ENCODE assay signal across 21 cellular contexts in the genomic region with DNA sequence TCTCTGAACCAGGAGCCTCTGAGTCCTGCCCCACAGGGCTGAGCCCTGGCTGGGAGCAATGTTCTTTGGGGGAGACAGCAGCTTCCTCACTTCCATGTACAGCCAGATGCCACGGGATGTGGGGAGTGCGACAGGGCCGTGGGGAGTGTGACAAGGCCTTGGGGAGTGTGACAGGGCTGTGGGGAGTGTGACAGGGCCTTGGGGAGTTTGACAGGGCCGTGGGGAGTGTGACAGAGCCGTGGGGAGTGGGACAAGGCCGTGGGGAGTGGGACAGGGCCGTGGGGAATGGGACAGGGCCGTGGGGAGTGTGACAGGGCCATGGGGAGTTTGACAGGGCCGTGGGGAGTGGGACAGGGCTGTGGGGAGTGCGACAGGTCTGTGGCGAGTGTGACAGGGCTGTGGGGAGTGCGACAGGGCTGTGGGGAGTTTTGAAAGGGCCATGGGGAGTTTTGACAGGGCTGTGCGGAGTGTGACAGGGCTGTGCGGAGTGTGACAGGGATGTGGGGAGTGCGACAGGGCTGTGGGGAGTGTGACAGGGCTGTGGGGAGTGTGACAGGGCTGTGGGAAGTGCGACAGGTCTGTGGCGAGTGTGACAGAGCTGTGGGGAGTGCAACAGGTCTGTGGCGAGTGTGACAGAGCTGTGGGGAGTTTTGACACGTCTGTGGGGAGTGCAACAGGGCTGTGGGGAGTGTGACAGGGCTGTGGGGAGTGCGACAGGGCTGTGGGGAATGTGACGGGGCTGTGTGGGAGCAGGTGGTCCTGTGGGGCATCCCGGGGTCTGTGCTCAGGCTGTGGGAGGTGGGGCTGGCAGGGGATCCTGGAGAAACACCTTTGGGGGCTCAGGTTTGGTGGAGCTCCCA. TPM values are rescaled to one million over a fixed set of nuclear protein-coding genes. Genes with fewer than 3 reads are reported as not detected.
"Had no signal": no experiment of that assay in that cellular context is flagged by ENCODE, and none has a peak within 500 bp of the region (broad histone marks: within the 10 kb centered on the region; RNA-seq: fewer than 3 reads in every experiment).

No MANE protein-coding gene starts in this region.

- H3K27ac ChIP-seq: ascending aorta, breast epithelium, dorsolateral prefrontal cortex, left ventricle myocardium inferior, parathyroid adenoma, transverse colon had no signal

- H3K4me3 Mint-ChIP-seq: activated naive CD4-positive, alpha-beta T cell treated with anti-CD3 and anti-CD28 coated beads for 36 hours; activated T-helper 17 cell treated with anti-CD3 and anti-CD28 coated beads, Interleukin-2, amount 50 U/mL, for 72 hours had no signal

- H3K36me3 ChIP-seq: ascending aorta, breast epithelium, left ventricle myocardium inferior, transverse colon had no signal

- H3K27ac Mint-ChIP-seq: activated naive CD4-positive, alpha-beta T cell treated with anti-CD3 and anti-CD28 coated beads for 36 hours; activated T-helper 17 cell treated with anti-CD3 and anti-CD28 coated beads, Interleukin-2, amount 50 U/mL, for 72 hours had no signal

- H2AFZ ChIP-seq: parathyroid adenoma had no signal

- H3K9me3 ChIP-seq: ascending aorta, breast epithelium, left ventricle myocardium inferior, transverse colon had no signal

- H3K27me3 ChIP-seq: ascending aorta had no signal

- H3K4me1 ChIP-seq: parathyroid adenoma had no signal

- DNase-seq: activated CD4-positive, CD25-positive, alpha-beta regulatory T cell treated with anti-CD3 and anti-CD28 coated beads, Interleukin-2, amount 50 U/mL, for 72 hours; activated naive CD4-positive, alpha-beta T cell treated with anti-CD3 and anti-CD28 coated beads for 36 hours; dorsolateral prefrontal cortex; left ventricle myocardium inferior; stimulated activated CD4-positive, alpha-beta T cell treated with anti-CD3 and anti-CD28 coated beads, Interleukin-15, amount 100 ng/mL, for 24 hours; stimulated activated CD4-positive, alpha-beta T cell treated with anti-CD3 and anti-CD28 coated beads, Interleukin-4, amount 100 ng/mL, for 24 hours; stimulated activated CD8-positive, alpha-beta memory T cell treated with anti-CD3 and anti-CD28 coated beads, Interleukin-4, amount 100 ng/mL, for 48 hours; stimulated activated naive CD4-positive, alpha-beta T cell treated with Interleukin-2 at 50 U/mL for 16 hours; SW 1271; T-helper 9 cell; transverse colon had no signal

- H3K9me3 Mint-ChIP-seq: activated naive CD4-positive, alpha-beta T cell treated with anti-CD3 and anti-CD28 coated beads for 36 hours; activated T-helper 17 cell treated with anti-CD3 and anti-CD28 coated beads, Interleukin-2, amount 50 U/mL, for 72 hours had no signal

- H3K9ac ChIP-seq: parathyroid adenoma had no signal

- ATAC-seq: activated T-helper 17 cell treated with anti-CD3 and anti-CD28 coated beads, Interleukin-2, amount 50 U/mL, for 72 hours had no signal

- H3K4me3 ChIP-seq: ascending aorta, breast epithelium, dorsolateral prefrontal cortex, left ventricle myocardium inferior, transverse colon had no signal

RNA-seq across cellular contexts. Expression of gene KRTAP5-6, which starts 6.6 kb away (rescaled TPM):
- total RNA-seq: activated naive CD4-positive, alpha-beta T cell treated with anti-CD3 and anti-CD28 coated beads for 36 hours; activated T-helper 17 cell treated with anti-CD3 and anti-CD28 coated beads, Interleukin-2, amount 50 U/mL, for 72 hours; ascending aorta; breast epithelium; chondrocyte; left ventricle myocardium inferior; renal cortical epithelial cell; SK-MEL-5; skeletal muscle tissue; transverse colon had no signal
- polyA plus RNA-seq: esophagus, keratinocyte had no signal

RNA-seq across cellular contexts. Expression of gene IFITM10, which starts 60.0 kb away (rescaled TPM):
- total RNA-seq: SK-MEL-5, skeletal muscle tissue had no signal
